1 cellular context compared by ENCODE assay signal in the genomic region with DNA sequence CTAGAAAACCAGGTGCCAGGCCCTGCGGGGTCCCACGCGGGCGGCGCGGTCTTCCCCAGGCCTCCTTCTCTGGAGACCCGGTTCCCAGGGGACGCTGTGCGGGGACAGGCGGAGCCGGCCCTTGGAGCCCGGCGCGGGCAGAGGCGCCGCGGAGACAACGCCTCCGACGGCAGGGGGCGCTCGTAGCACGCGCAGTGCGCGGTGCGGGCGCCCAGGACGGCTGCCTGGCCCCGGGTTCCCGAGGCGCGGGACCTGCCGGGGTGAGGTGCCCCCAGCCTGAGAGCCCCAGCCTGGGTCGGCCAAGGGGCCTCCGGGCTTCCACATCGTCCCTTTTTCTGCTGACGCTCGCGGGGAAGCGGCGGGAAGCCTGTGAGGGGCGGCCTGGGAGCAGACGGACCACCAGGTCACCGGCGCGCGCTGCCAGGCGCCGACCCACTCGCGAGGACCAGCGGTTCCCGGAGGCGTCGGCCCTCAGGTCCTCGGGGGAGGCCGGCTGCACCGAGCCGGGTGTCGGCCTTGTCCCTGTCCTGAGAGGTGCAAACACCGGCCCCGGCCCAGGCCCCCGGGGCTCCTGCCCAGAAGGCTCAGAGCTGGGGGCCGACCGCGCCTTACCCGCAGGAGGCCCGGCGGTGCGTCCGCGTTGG.
TF ChIP-seq lines count a peak whose summit lies in the region.

No MANE protein-coding gene starts in this region.

TF ChIP-seq in HepG2, 621 proteins besides CTCF, POLR2A, EP300 and RAD21 (continued from another document and continues in another):
- TF ChIP-seq KDM6A (CRISPR knock-in tag; IDR thresholded peaks at IDR 0.05; ENCODE audit: low read depth), result no peak
- TF ChIP-seq ZNF564 (CRISPR knock-in tag; IDR thresholded peaks at IDR 0.05), result no peak
- no peak for TF ChIP-seq ZNF512 (CRISPR knock-in tag; IDR thresholded peaks at IDR 0.05)
- TF ChIP-seq MAX (IDR thresholded peaks at IDR 0.05), result peak; percentile 48; the same call in 1 of the 2 replicates
- no peak for TF ChIP-seq HDAC6 (IDR thresholded peaks at IDR 0.05; ENCODE audit: low read depth, low read length)
- TF ChIP-seq, protein P1, sequence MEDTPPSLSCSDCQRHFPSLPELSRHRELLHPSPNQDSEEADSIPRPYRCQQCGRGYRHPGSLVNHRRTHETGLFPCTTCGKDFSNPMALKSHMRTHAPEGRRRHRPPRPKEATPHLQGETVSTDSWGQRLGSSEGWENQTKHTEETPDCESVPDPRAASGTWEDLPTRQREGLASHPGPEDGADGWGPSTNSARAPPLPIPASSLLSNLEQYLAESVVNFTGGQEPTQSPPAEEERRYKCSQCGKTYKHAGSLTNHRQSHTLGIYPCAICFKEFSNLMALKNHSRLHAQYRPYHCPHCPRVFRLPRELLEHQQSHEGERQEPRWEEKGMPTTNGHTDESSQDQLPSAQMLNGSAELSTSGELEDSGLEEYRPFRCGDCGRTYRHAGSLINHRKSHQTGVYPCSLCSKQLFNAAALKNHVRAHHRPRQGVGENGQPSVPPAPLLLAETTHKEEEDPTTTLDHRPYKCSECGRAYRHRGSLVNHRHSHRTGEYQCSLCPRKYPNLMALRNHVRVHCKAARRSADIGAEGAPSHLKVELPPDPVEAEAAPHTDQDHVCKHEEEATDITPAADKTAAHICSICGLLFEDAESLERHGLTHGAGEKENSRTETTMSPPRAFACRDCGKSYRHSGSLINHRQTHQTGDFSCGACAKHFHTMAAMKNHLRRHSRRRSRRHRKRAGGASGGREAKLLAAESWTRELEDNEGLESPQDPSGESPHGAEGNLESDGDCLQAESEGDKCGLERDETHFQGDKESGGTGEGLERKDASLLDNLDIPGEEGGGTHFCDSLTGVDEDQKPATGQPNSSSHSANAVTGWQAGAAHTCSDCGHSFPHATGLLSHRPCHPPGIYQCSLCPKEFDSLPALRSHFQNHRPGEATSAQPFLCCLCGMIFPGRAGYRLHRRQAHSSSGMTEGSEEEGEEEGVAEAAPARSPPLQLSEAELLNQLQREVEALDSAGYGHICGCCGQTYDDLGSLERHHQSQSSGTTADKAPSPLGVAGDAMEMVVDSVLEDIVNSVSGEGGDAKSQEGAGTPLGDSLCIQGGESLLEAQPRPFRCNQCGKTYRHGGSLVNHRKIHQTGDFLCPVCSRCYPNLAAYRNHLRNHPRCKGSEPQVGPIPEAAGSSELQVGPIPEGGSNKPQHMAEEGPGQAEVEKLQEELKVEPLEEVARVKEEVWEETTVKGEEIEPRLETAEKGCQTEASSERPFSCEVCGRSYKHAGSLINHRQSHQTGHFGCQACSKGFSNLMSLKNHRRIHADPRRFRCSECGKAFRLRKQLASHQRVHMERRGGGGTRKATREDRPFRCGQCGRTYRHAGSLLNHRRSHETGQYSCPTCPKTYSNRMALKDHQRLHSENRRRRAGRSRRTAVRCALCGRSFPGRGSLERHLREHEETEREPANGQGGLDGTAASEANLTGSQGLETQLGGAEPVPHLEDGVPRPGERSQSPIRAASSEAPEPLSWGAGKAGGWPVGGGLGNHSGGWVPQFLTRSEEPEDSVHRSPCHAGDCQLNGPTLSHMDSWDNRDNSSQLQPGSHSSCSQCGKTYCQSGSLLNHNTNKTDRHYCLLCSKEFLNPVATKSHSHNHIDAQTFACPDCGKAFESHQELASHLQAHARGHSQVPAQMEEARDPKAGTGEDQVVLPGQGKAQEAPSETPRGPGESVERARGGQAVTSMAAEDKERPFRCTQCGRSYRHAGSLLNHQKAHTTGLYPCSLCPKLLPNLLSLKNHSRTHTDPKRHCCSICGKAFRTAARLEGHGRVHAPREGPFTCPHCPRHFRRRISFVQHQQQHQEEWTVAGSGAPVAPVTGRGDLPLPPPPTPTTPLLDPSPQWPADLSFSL (CRISPR knock-in tag; IDR thresholded peaks at IDR 0.05), result no peak
- TF ChIP-seq ZSCAN20 (CRISPR knock-in tag; IDR thresholded peaks at IDR 0.05; ENCODE audit: borderline replicate concordance), result no peak
- TF ChIP-seq ELF3 (CRISPR knock-in tag; IDR thresholded peaks at IDR 0.05), result 0 out of 2 replicates have a peak, but pooled peaks have one; percentile 24
- TF ChIP-seq, protein P2, sequence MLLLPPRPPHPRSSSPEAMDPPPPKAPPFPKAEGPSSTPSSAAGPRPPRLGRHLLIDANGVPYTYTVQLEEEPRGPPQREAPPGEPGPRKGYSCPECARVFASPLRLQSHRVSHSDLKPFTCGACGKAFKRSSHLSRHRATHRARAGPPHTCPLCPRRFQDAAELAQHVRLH (CRISPR knock-in tag; IDR thresholded peaks at IDR 0.05; ENCODE audit: borderline replicate concordance, low read depth), result peak; percentile 55; the same call in 1 of the 2 replicates
- no peak for TF ChIP-seq ZNF20 (CRISPR knock-in tag; IDR thresholded peaks at IDR 0.05)
- peak; percentile 62; the same call in 1 of the 2 replicates for TF ChIP-seq SMAD1 (CRISPR knock-in tag; IDR thresholded peaks at IDR 0.05; ENCODE audit: borderline replicate concordance, low read depth)
- TF ChIP-seq ZNF557 (CRISPR knock-in tag; IDR thresholded peaks at IDR 0.05), result no peak
- no peak for TF ChIP-seq LCORL (IDR thresholded peaks at IDR 0.05)
- TF ChIP-seq LCORL (CRISPR knock-in tag; IDR thresholded peaks at IDR 0.05), result no peak
- TF ChIP-seq, protein P3, sequence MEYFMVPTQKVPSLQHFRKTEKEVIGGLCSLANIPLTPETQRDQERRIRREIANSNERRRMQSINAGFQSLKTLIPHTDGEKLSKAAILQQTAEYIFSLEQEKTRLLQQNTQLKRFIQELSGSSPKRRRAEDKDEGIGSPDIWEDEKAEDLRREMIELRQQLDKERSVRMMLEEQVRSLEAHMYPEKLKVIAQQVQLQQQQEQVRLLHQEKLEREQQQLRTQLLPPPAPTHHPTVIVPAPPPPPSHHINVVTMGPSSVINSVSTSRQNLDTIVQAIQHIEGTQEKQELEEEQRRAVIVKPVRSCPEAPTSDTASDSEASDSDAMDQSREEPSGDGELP (IDR thresholded peaks at IDR 0.05; ENCODE audit: borderline replicate concordance, low read depth), result no peak
- TF ChIP-seq DNMT3B (CRISPR knock-in tag; conservative IDR thresholded peaks at IDR 0.05), result no peak
- 0 out of 2 replicates have a peak, but pooled peaks have one; percentile 43 for TF ChIP-seq REL (CRISPR knock-in tag; conservative IDR thresholded peaks at IDR 0.05)
- TF ChIP-seq ZNF670 (CRISPR knock-in tag; IDR thresholded peaks at IDR 0.05; ENCODE audit: borderline replicate concordance), result no peak
- no peak for TF ChIP-seq ZNF496 (CRISPR knock-in tag; IDR thresholded peaks at IDR 0.05; ENCODE audit: insufficient replicate concordance)
- TF ChIP-seq BORCS8-MEF2B (CRISPR knock-in tag; IDR thresholded peaks at IDR 0.05), result peak; percentile 37; the same call in 1 of the 2 replicates
- TF ChIP-seq MLLT10 (CRISPR knock-in tag; IDR thresholded peaks at IDR 0.05), result no peak
- TF ChIP-seq SNRNP70 (IDR thresholded peaks at IDR 0.05; ENCODE audit: low read depth, low read length), result no peak
- peak; percentile 32; the same call in 1 of the 2 replicates for TF ChIP-seq GATAD1 (CRISPR knock-in tag; IDR thresholded peaks at IDR 0.05)
- no peak for TF ChIP-seq ZNF232 (CRISPR knock-in tag; IDR thresholded peaks at IDR 0.05; ENCODE audit: borderline replicate concordance)
- no peak for TF ChIP-seq SRSF1 (optimal IDR thresholded peaks at IDR 0.05; ENCODE audit: low read depth, low read length)
- TF ChIP-seq SUZ12 (IDR thresholded peaks at IDR 0.05; ENCODE audit: low read depth, low read length), result no peak
- no peak for TF ChIP-seq ZC3H4 (CRISPR knock-in tag; IDR thresholded peaks at IDR 0.05; ENCODE audit: borderline replicate concordance)
- TF ChIP-seq EEA1 (CRISPR knock-in tag; IDR thresholded peaks at IDR 0.05; ENCODE audit: borderline replicate concordance), result peak; percentile 50; the same call in 1 of the 2 replicates
- TF ChIP-seq, protein P4, sequence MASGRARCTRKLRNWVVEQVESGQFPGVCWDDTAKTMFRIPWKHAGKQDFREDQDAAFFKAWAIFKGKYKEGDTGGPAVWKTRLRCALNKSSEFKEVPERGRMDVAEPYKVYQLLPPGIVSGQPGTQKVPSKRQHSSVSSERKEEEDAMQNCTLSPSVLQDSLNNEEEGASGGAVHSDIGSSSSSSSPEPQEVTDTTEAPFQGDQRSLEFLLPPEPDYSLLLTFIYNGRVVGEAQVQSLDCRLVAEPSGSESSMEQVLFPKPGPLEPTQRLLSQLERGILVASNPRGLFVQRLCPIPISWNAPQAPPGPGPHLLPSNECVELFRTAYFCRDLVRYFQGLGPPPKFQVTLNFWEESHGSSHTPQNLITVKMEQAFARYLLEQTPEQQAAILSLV (CRISPR knock-in tag; IDR thresholded peaks at IDR 0.05; ENCODE audit: borderline replicate concordance), result peak; percentile 22; the same call in 1 of the 2 replicates
- no peak; the same call in 1 of the 2 replicates for TF ChIP-seq ZNF333 (CRISPR knock-in tag; IDR thresholded peaks at IDR 0.05; ENCODE audit: borderline replicate concordance)
- TF ChIP-seq, protein P5, sequence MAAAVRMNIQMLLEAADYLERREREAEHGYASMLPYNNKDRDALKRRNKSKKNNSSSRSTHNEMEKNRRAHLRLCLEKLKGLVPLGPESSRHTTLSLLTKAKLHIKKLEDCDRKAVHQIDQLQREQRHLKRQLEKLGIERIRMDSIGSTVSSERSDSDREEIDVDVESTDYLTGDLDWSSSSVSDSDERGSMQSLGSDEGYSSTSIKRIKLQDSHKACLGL (CRISPR knock-in tag; IDR thresholded peaks at IDR 0.05), result 0 out of 2 replicates have a peak, but pooled peaks have one; percentile 23
- TF ChIP-seq FOXA1 (IDR thresholded peaks at IDR 0.05), result no peak
- no peak for TF ChIP-seq FOXA1 (CRISPR knock-in tag; IDR thresholded peaks at IDR 0.05)
- TF ChIP-seq ZNF44 (CRISPR knock-in tag; IDR thresholded peaks at IDR 0.05), result no peak
- TF ChIP-seq HMG20A (CRISPR knock-in tag; IDR thresholded peaks at IDR 0.05; ENCODE audit: borderline replicate concordance), result no peak
- TF ChIP-seq THAP11 (CRISPR knock-in tag; IDR thresholded peaks at IDR 0.05), result no peak
- no peak for TF ChIP-seq PHF8 (CRISPR knock-in tag; IDR thresholded peaks at IDR 0.05)
- TF ChIP-seq RBFOX2 (IDR thresholded peaks at IDR 0.05; ENCODE audit: low read depth, low read length), result peak; percentile 23; the same call in 1 of the 2 replicates
- TF ChIP-seq HNRNPLL (IDR thresholded peaks at IDR 0.05; ENCODE audit: low read depth, low read length, poor library complexity, severe bottlenecking), result peak; percentile 79
- peak; percentile 56; the same call in 1 of the 2 replicates for TF ChIP-seq ESRRA (CRISPR knock-in tag; IDR thresholded peaks at IDR 0.05; ENCODE audit: low read depth)
- no peak for TF ChIP-seq MIER2 (CRISPR knock-in tag; IDR thresholded peaks at IDR 0.05)
- peak; percentile 76; the same call in 1 of the 2 replicates for TF ChIP-seq MEIS1 (CRISPR knock-in tag; IDR thresholded peaks at IDR 0.05; ENCODE audit: borderline replicate concordance)
- TF ChIP-seq EHMT2 (IDR thresholded peaks at IDR 0.05; ENCODE audit: borderline replicate concordance, low read depth, low read length), result no peak
- no peak for TF ChIP-seq KLF15 (CRISPR knock-in tag; IDR thresholded peaks at IDR 0.05; ENCODE audit: borderline replicate concordance)
- no peak for TF ChIP-seq BCLAF1 (IDR thresholded peaks at IDR 0.05)
- peak; percentile 60; the same call in 1 of the 2 replicates for TF ChIP-seq ZNF556 (CRISPR knock-in tag; IDR thresholded peaks at IDR 0.05; ENCODE audit: borderline replicate concordance)
